In genomic region chr2:61380120-61380881, GRCh38 we compare ENCODE assay signal across 26 cellular contexts.
DNase-seq lines count a peak whose midpoint lies in the region; ATAC-seq, FAIRE-seq and TF ChIP-seq lines count a peak whose summit lies in the region.
"Had no signal": no experiment of that assay in that cellular context is flagged by ENCODE, and none has a peak within 500 bp of the region (broad histone marks: within the 10 kb centered on the region; RNA-seq: fewer than 3 reads in every experiment).

No MANE protein-coding gene starts in this region.

- H3K4me1 ChIP-seq in thyroid gland = no peaks in the 10 kb centered on the region
- H3K4me1 ChIP-seq: BE2C had no signal

- no peak for TF ChIP-seq POLR2A in thyroid gland (IDR thresholded peaks at IDR 0.05)

- POLR2A ChIA-PET in WTC11 (lab: Charles Lee) = no interaction called here

- H3K4me3 Mint-ChIP-seq in WTC11 (no peak overlapping the region), memory B cell (no peak overlapping the region)
- H3K4me3 Mint-ChIP-seq: activated CD4-positive, alpha-beta T cell treated with anti-CD3 and anti-CD28 coated beads for 36 hours; activated naive CD8-positive, alpha-beta T cell treated with anti-CD3 and anti-CD28 coated beads for 36 hours; naive B cell; stimulated activated naive B cell treated with anti-CD40 and anti-IgM and Interleukin-4, amounts not matched to agents 10 μg/mL and 1 μg/mL and 100 μg/mL, for 72 hours had no signal

- ATAC-seq in WTC11 (no peak), memory B cell (ENCODE audit: low read depth) (no peak), GM21529 (IDR thresholded peaks at IDR 0.05; ENCODE audit: unreplicated experiment) (no peak)
- ATAC-seq: activated CD4-positive, alpha-beta T cell treated with anti-CD3 and anti-CD28 coated beads for 36 hours; HCT116; stimulated activated naive B cell treated with anti-CD40 and anti-IgM and Interleukin-4, amounts not matched to agents 10 μg/mL and 1 μg/mL and 100 μg/mL, for 72 hours had no signal

- H3K9me3 Mint-ChIP-seq in WTC11 (peaks cover 3% of the 10 kb centered on the region; the same call in 1 of the 2 replicates), memory B cell (peaks cover 1% of the 10 kb centered on the region)
- H3K9me3 Mint-ChIP-seq: activated naive CD8-positive, alpha-beta T cell treated with anti-CD3 and anti-CD28 coated beads for 36 hours; stimulated activated naive B cell treated with anti-CD40 and anti-IgM and Interleukin-4, amounts not matched to agents 10 μg/mL and 1 μg/mL and 100 μg/mL, for 72 hours had no signal

- no peak for TF ChIP-seq CTCF in WTC11 (IDR thresholded peaks at IDR 0.05)
- TF ChIP-seq CTCF in fibroblast of villous mesenchyme (IDR thresholded peaks at IDR 0.05; ENCODE audit: insufficient read depth, low read depth, low read length) = no peak
- no peak for TF ChIP-seq CTCF in thyroid gland (IDR thresholded peaks at IDR 0.05)

- peak; percentile 53 for FAIRE-seq in GM18507 (lab: Jason Lieb, UNC)
- FAIRE-seq: G401.6 had no signal

- intact Hi-C loops in thyroid gland (cut with DNase I) = no loop called here

- 95 to 98% methylated on average over 4 of the region's 4 CpGs for WGBS in thyroid gland, 2 donors

- no peaks in the 10 kb centered on the region for H3K9me3 ChIP-seq in thyroid gland
- H3K9me3 ChIP-seq: BE2C had no signal

- peak overlapping the region; percentile 93 for H3K27ac Mint-ChIP-seq in WTC11
- peak overlapping the region; percentile 66 for H3K27ac Mint-ChIP-seq in memory B cell
- H3K27ac Mint-ChIP-seq: activated CD4-positive, alpha-beta T cell treated with anti-CD3 and anti-CD28 coated beads for 36 hours; activated naive CD8-positive, alpha-beta T cell treated with anti-CD3 and anti-CD28 coated beads for 36 hours had no signal

- H3K4me3 ChIP-seq in fibroblast of villous mesenchyme (ENCODE audit: low read depth, low read length) = no peak overlapping the region
- H3K4me3 ChIP-seq in thyroid gland (replicated peaks in 1 of 3) = no peak overlapping the region
- H3K4me3 ChIP-seq: SK-N-MC had no signal

- no peak for DNase-seq in GM18507 (ENCODE audit: extremely low spot score, insufficient read length, low read depth)
- DNase-seq in WTC11 (ENCODE audit: low spot score) = no peak
- DNase-seq in fibroblast of villous mesenchyme (ENCODE audit: low read depth) = peak; percentile 82
- no peak for DNase-seq in memory B cell (ENCODE audit: low spot score in 2 of 2)
- DNase-seq in NCI-H446 (lab: John Stamatoyannopoulos, UW) = no peak
- no peak for DNase-seq in SIG-M5 treated with dmso at 0.1 percent for 504 hours (lab: John Stamatoyannopoulos, UW; ENCODE audit: unreplicated experiment)
- no peak for DNase-seq in thyroid gland
- DNase-seq: ACHN; activated CD4-positive, alpha-beta T cell treated with anti-CD3 and anti-CD28 coated beads for 36 hours; activated effector memory CD4-positive, alpha-beta T cell treated with anti-CD3 and anti-CD28 coated beads, Interleukin-2, amount 50 U/mL, for 16 hours; activated naive CD8-positive, alpha-beta T cell treated with anti-CD3 and anti-CD28 coated beads for 36 hours; BE2C; head of caudate nucleus; MV-4-11; naive B cell; NCI-H1436 treated with DMSO at 0.1 percent for 48 hours; NCI-H82; occipital lobe; RPMI8226; stimulated activated CD4-positive, alpha-beta T cell treated with anti-CD3 and anti-CD28 coated beads, Interleukin-4, amount 100 ng/mL, for 24 hours; stimulated activated naive B cell treated with anti-CD40 and anti-IgM and Interleukin-4, amounts not matched to agents 10 μg/mL and 1 μg/mL and 100 μg/mL, for 72 hours; T-helper 2 cell had no signal

- H3K4me1 Mint-ChIP-seq in WTC11 = peaks cover 16% of the 10 kb centered on the region
- peaks cover 9% of the 10 kb centered on the region for H3K4me1 Mint-ChIP-seq in memory B cell
- H3K4me1 Mint-ChIP-seq: activated CD4-positive, alpha-beta T cell treated with anti-CD3 and anti-CD28 coated beads for 36 hours; activated naive CD8-positive, alpha-beta T cell treated with anti-CD3 and anti-CD28 coated beads for 36 hours had no signal

- no peaks in the 10 kb centered on the region for H3K27me3 ChIP-seq in thyroid gland
- H3K27me3 ChIP-seq: BE2C had no signal

- CTCF ChIA-PET in WTC11 (lab: Charles Lee) = no interaction called here

- no peak overlapping the region for H3K27ac ChIP-seq in thyroid gland
- H3K27ac ChIP-seq: SK-N-MC had no signal

- H3K36me3 Mint-ChIP-seq in WTC11 = peaks cover 62% of the 10 kb centered on the region
- H3K36me3 Mint-ChIP-seq in memory B cell = peaks cover 38% of the 10 kb centered on the region

- H3K27me3 Mint-ChIP-seq in WTC11 (ENCODE audit: low read depth) = no peaks in the 10 kb centered on the region
- H3K27me3 Mint-ChIP-seq in memory B cell = no peaks in the 10 kb centered on the region
- H3K27me3 Mint-ChIP-seq: activated CD4-positive, alpha-beta T cell treated with anti-CD3 and anti-CD28 coated beads for 36 hours; activated naive CD8-positive, alpha-beta T cell treated with anti-CD3 and anti-CD28 coated beads for 36 hours; naive B cell; stimulated activated naive B cell treated with anti-CD40 and anti-IgM and Interleukin-4, amounts not matched to agents 10 μg/mL and 1 μg/mL and 100 μg/mL, for 72 hours had no signal

- H3K36me3 ChIP-seq in thyroid gland = peaks cover 9 to 12% of the 10 kb centered on the region in 2 donors
- H3K36me3 ChIP-seq: BE2C had no signal

TF ChIP-seq in WTC11, 78 proteins besides CTCF, POLR2A, EP300 and RAD21 (continues in another document):
- TF ChIP-seq AR (CRISPR knock-in tag; IDR thresholded peaks at IDR 0.05) (no peak), HMGXB4 (CRISPR knock-in tag; IDR thresholded peaks at IDR 0.05) (no peak), GABPB1 (CRISPR knock-in tag; IDR thresholded peaks at IDR 0.05) (no peak), CREM (CRISPR knock-in tag; IDR thresholded peaks at IDR 0.05) (no peak)
- TF ChIP-seq, protein P1, sequence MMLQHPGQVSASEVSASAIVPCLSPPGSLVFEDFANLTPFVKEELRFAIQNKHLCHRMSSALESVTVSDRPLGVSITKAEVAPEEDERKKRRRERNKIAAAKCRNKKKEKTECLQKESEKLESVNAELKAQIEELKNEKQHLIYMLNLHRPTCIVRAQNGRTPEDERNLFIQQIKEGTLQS (CRISPR knock-in tag; conservative IDR thresholded peaks at IDR 0.05) = no peak
- TF ChIP-seq, protein P2, sequence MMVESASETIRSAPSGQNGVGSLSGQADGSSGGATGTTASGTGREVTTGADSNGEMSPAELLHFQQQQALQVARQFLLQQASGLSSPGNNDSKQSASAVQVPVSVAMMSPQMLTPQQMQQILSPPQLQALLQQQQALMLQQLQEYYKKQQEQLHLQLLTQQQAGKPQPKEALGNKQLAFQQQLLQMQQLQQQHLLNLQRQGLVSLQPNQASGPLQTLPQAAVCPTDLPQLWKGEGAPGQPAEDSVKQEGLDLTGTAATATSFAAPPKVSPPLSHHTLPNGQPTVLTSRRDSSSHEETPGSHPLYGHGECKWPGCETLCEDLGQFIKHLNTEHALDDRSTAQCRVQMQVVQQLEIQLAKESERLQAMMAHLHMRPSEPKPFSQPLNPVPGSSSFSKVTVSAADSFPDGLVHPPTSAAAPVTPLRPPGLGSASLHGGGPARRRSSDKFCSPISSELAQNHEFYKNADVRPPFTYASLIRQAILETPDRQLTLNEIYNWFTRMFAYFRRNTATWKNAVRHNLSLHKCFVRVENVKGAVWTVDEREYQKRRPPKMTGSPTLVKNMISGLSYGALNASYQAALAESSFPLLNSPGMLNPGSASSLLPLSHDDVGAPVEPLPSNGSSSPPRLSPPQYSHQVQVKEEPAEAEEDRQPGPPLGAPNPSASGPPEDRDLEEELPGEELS (CRISPR knock-in tag; IDR thresholded peaks at IDR 0.05) = no peak
